Comparison of ENCODE assay signal across 1 cellular context in the genomic region with DNA sequence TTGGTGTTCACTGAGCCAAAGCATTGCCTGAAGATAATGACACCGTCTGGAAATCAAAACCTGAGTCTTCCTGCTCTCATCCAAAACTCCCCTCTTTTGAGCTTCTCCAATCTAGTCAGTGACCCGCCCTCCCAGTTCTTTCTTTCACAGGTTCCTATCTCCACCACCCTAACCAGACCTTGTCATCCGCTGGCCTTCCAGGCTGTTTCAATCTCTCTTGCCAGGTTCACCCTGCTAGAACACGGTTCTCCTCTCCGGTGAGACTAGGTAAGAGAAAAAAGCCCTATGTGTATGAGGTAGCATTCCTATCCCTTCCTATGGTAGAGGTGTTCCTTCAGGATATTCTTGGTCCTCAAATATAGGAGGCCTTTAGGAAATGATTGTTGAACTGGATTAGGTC.
TF ChIP-seq lines count a peak whose summit lies in the region.

No MANE protein-coding gene starts in this region.

TF ChIP-seq in SK-N-SH treated with all-trans-retinoic acid at 6 μM for 48 hours, 23 proteins besides CTCF, POLR2A, EP300 and RAD21 (continued from another document):
- TF ChIP-seq, protein P1, sequence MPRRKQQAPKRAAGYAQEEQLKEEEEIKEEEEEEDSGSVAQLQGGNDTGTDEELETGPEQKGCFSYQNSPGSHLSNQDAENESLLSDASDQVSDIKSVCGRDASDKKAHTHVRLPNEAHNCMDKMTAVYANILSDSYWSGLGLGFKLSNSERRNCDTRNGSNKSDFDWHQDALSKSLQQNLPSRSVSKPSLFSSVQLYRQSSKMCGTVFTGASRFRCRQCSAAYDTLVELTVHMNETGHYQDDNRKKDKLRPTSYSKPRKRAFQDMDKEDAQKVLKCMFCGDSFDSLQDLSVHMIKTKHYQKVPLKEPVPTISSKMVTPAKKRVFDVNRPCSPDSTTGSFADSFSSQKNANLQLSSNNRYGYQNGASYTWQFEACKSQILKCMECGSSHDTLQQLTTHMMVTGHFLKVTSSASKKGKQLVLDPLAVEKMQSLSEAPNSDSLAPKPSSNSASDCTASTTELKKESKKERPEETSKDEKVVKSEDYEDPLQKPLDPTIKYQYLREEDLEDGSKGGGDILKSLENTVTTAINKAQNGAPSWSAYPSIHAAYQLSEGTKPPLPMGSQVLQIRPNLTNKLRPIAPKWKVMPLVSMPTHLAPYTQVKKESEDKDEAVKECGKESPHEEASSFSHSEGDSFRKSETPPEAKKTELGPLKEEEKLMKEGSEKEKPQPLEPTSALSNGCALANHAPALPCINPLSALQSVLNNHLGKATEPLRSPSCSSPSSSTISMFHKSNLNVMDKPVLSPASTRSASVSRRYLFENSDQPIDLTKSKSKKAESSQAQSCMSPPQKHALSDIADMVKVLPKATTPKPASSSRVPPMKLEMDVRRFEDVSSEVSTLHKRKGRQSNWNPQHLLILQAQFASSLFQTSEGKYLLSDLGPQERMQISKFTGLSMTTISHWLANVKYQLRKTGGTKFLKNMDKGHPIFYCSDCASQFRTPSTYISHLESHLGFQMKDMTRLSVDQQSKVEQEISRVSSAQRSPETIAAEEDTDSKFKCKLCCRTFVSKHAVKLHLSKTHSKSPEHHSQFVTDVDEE (CRISPR knock-in tag; IDR thresholded peaks at IDR 0.05): no peak
- TF ChIP-seq, protein P2, sequence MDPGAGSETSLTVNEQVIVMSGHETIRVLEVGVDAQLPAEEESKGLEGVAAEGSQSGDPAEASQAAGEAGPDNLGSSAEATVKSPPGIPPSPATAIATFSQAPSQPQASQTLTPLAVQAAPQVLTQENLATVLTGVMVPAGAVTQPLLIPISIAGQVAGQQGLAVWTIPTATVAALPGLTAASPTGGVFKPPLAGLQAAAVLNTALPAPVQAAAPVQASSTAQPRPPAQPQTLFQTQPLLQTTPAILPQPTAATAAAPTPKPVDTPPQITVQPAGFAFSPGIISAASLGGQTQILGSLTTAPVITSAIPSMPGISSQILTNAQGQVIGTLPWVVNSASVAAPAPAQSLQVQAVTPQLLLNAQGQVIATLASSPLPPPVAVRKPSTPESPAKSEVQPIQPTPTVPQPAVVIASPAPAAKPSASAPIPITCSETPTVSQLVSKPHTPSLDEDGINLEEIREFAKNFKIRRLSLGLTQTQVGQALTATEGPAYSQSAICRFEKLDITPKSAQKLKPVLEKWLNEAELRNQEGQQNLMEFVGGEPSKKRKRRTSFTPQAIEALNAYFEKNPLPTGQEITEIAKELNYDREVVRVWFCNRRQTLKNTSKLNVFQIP (CRISPR knock-in tag; IDR thresholded peaks at IDR 0.05; ENCODE audit: borderline replicate concordance, low read depth): no peak
- TF ChIP-seq ZNF8 (CRISPR knock-in tag; IDR thresholded peaks at IDR 0.05) (no peak), PPARA (CRISPR knock-in tag; IDR thresholded peaks at IDR 0.05; ENCODE audit: borderline replicate concordance) (no peak), ARNTL (CRISPR knock-in tag; IDR thresholded peaks at IDR 0.05; ENCODE audit: borderline replicate concordance, low read depth) (no peak), TCF4 (CRISPR knock-in tag; IDR thresholded peaks at IDR 0.05; ENCODE audit: borderline replicate concordance) (no peak), ISL1 (CRISPR knock-in tag; IDR thresholded peaks at IDR 0.05) (no peak), GLIS3 (CRISPR knock-in tag; IDR thresholded peaks at IDR 0.05) (no peak), ZC3H10 (CRISPR knock-in tag; IDR thresholded peaks at IDR 0.05) (no peak), SNAI2 (CRISPR knock-in tag; IDR thresholded peaks at IDR 0.05) (no peak), CSDC2 (CRISPR knock-in tag; IDR thresholded peaks at IDR 0.05) (no peak), RARB (CRISPR knock-in tag; IDR thresholded peaks at IDR 0.05) (no peak), OSR1 (CRISPR knock-in tag; IDR thresholded peaks at IDR 0.05) (no peak), ZNF70 (CRISPR knock-in tag; IDR thresholded peaks at IDR 0.05) (no peak), ESRRG (CRISPR knock-in tag; IDR thresholded peaks at IDR 0.05) (no peak), TOX (CRISPR knock-in tag; IDR thresholded peaks at IDR 0.05; ENCODE audit: borderline replicate concordance) (no peak)
- TF ChIP-seq, protein P3, sequence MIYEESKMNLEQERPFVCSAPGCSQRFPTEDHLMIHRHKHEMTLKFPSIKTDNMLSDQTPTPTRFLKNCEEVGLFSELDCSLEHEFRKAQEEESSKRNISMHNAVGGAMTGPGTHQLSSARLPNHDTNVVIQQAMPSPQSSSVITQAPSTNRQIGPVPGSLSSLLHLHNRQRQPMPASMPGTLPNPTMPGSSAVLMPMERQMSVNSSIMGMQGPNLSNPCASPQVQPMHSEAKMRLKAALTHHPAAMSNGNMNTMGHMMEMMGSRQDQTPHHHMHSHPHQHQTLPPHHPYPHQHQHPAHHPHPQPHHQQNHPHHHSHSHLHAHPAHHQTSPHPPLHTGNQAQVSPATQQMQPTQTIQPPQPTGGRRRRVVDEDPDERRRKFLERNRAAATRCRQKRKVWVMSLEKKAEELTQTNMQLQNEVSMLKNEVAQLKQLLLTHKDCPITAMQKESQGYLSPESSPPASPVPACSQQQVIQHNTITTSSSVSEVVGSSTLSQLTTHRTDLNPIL (CRISPR knock-in tag; IDR thresholded peaks at IDR 0.05; ENCODE audit: low read depth): no peak
- TF ChIP-seq, protein P4, sequence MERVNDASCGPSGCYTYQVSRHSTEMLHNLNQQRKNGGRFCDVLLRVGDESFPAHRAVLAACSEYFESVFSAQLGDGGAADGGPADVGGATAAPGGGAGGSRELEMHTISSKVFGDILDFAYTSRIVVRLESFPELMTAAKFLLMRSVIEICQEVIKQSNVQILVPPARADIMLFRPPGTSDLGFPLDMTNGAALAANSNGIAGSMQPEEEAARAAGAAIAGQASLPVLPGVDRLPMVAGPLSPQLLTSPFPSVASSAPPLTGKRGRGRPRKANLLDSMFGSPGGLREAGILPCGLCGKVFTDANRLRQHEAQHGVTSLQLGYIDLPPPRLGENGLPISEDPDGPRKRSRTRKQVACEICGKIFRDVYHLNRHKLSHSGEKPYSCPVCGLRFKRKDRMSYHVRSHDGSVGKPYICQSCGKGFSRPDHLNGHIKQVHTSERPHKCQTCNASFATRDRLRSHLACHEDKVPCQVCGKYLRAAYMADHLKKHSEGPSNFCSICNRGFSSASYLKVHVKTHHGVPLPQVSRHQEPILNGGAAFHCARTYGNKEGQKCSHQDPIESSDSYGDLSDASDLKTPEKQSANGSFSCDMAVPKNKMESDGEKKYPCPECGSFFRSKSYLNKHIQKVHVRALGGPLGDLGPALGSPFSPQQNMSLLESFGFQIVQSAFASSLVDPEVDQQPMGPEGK (CRISPR knock-in tag; IDR thresholded peaks at IDR 0.05; ENCODE audit: borderline replicate concordance): no peak
